Comparison of ENCODE assay signal across 8 cellular contexts in the genomic region with DNA sequence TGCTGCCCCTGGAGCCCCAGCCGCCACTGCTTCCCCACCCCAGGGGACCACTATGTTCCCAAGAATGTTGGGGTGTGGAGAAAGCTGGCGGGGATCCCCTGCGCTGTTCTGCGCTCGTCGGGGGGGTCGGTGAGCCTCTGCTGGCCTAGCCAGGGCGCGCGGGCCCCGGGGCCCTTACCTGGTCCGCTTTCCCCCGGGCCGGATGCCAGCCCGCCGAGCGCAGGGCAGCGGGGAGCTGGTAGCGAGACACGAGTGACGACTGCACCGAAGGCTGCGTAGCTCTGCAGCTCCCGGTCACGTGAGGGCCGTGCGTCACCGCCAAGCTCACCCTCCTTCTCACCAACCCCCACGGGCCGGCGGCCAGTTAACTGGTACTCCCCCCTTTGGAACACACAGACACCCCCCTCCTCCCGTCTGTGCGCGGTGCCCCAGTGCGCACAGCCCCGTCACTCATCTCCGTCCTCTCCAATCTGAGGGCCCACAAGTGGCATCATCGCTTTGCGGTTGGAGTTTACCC. TPM values are rescaled to one million over a fixed set of nuclear protein-coding genes. Genes with fewer than 3 reads are reported as not detected.
DNase-seq lines count a peak whose midpoint lies in the region; ATAC-seq and TF ChIP-seq lines count a peak whose summit lies in the region.

A gene (minus strand): TSS at position 254 of the 517 bp plus-strand sequence. CDS start 897 bp downstream, outside the sequence.

- no peak within 1 kb of the TSS for H4K8ac ChIP-seq in H9 (replicated peaks; ENCODE audit: insufficient read length, low read depth, low read length)

- no peak within 1 kb of the TSS for H3K56ac ChIP-seq in H9 (ENCODE audit: insufficient read length, low read depth, low read length)

- no peaks in the 10 kb centered on the region for H4K20me1 ChIP-seq in H9 (ENCODE audit: control insufficient read depth, insufficient read depth, insufficient read length)

- H3K27me3 Mint-ChIP-seq in H9 (ENCODE audit: low read depth) = peaks cover 5% of the 10 kb centered on the region; the same call in 1 of the 2 replicates

- ATAC-seq in body of pancreas (peak; percentile 88), HG02840 (IDR thresholded peaks at IDR 0.05; ENCODE audit: low FRiP score, unreplicated experiment) (no peak), GM19035 (IDR thresholded peaks at IDR 0.05; ENCODE audit: unreplicated experiment) (no peak)
- ATAC-seq in stimulated activated naive CD8-positive, alpha-beta T cell treated with anti-CD3 and anti-CD28 coated beads, Interleukin-15, Interleukin-2, amounts not matched to agents 100 U/mL and 50 U/mL, for 24 hours = no peak

- H3K4me2 ChIP-seq in H9 (ENCODE audit: insufficient read depth, insufficient read length, low read length) = peak within 1 kb of the TSS; percentile 58

- H3K14ac ChIP-seq in H9 (ENCODE audit: insufficient read depth, low read length) = peak within 1 kb of the TSS; percentile 75

- peak within 1 kb of the TSS in 1 of 3 experiments; percentile 57; a peak in 4 of 7 replicates for H3K27ac Mint-ChIP-seq in H9

- TF ChIP-seq CTCF in H9 (conservative IDR thresholded peaks at IDR 0.05) = no peak
- TF ChIP-seq CTCF in body of pancreas (IDR thresholded peaks at IDR 0.05) = peak in 1 of 7 experiments; percentile 2

- no peak within 1 kb of the TSS for H3K23ac ChIP-seq in H9 (ENCODE audit: insufficient read length, low read depth, low read length)

- no peak within 1 kb of the TSS; the same call in 1 of the 2 replicates for H3K4ac ChIP-seq in H9 (ENCODE audit: low read depth, low read length)

- H3K27me3 ChIP-seq in H9 (ENCODE audit: insufficient read depth, low read length) (no peaks in the 10 kb centered on the region), body of pancreas (no peaks in the 10 kb centered on the region)

- no peaks in the 10 kb centered on the region for H3K79me1 ChIP-seq in H9 (ENCODE audit: insufficient read depth, low read depth, low read length, poor library complexity, severe bottlenecking)

- H3K9me3 ChIP-seq in H9 (ENCODE audit: control insufficient read depth, low read depth, low read length) = peaks cover 16% of the 10 kb centered on the region
- H3K9me3 ChIP-seq in body of pancreas = no peaks in the 10 kb centered on the region

- H3K4me3 ChIP-seq in body of pancreas = peak within 1 kb of the TSS; percentile 7 to 15

- peaks cover 0 to 11% (median 5%) of the 10 kb centered on the region in 3 experiments; a peak in 5 of 7 replicates for H3K36me3 Mint-ChIP-seq in H9 (ENCODE audit: insufficient read depth in 1 of 3, low read depth in 3 of 3)

- peak; percentile 40 to 74 (median 67) for TF ChIP-seq POLR2A in body of pancreas (IDR thresholded peaks at IDR 0.05)

- peak; percentile 83 for DNase-seq in H9
- peak; percentile 64 for DNase-seq in NCI-H345 treated with DMSO at 0.1 percent for 48 hours (lab: John Stamatoyannopoulos, UW; ENCODE audit: unreplicated experiment)
- peak; percentile 72 to 83 (median 79) for DNase-seq in body of pancreas
- DNase-seq in inferior parietal cortex (ENCODE audit: extremely low spot score) = peak; percentile 62
- peak; percentile 11 for DNase-seq in stimulated activated naive CD8-positive, alpha-beta T cell treated with anti-CD3 and anti-CD28 coated beads, Interleukin-15, Interleukin-2, amounts not matched to agents 100 U/mL and 50 U/mL, for 24 hours
- DNase-seq in hepatic stellate cell (ENCODE audit: low spot score) = no peak

- H3K27ac ChIP-seq in H9 (ENCODE audit: insufficient read length, low read depth, low read length) (no peak within 1 kb of the TSS), body of pancreas (peak within 1 kb of the TSS; percentile 15 to 72 (median 68))

- no peak within 1 kb of the TSS for H3T11ph ChIP-seq in H9 (ENCODE audit: low read length)

- intact Hi-C loops in body of pancreas (cut with DNase I) = no loop called here

- no peak within 1 kb of the TSS for H2AFZ ChIP-seq in H9 (ENCODE audit: low read length)

- H2BK5ac ChIP-seq in H9 (ENCODE audit: insufficient read length, low read length) = no peak within 1 kb of the TSS

- peaks cover 0 to 3% of the 10 kb centered on the region in 2 experiments; a peak in 2 of 4 replicates for H3K4me1 Mint-ChIP-seq in H9

- no peak within 1 kb of the TSS for H4K91ac ChIP-seq in H9 (ENCODE audit: insufficient read length, low read depth, low read length)

- no peak within 1 kb of the TSS for H2BK15ac ChIP-seq in H9 (ENCODE audit: low read depth, low read length)

- no peak within 1 kb of the TSS for H2BK120ac ChIP-seq in H9 (ENCODE audit: low read depth, low read length, poor library complexity, severe bottlenecking)

- peak within 1 kb of the TSS; percentile 65 for H3K9ac ChIP-seq in H9 (ENCODE audit: extremely low read depth, insufficient read length, low read length)

- peaks cover 35 to 57% of the 10 kb centered on the region in 2 experiments for H3K9me3 Mint-ChIP-seq in H9

- H2AK5ac ChIP-seq in H9 (ENCODE audit: insufficient read length, low read length) = no peak within 1 kb of the TSS

- WGBS in H9 (ENCODE audit: extremely low coverage, insufficient read length, low lambda C conversion rate) = no CpG with 5 or more reads among the region's 39 CpGs
- 2 to 6% methylated on average over 5 to 18 of the region's 39 CpGs for WGBS in body of pancreas, 2 donors

- H2BK20ac ChIP-seq in H9 (ENCODE audit: low read depth, low read length, poor library complexity, severe bottlenecking) = no peak within 1 kb of the TSS

- no peak within 1 kb of the TSS for H4K5ac ChIP-seq in H9 (ENCODE audit: insufficient read length, low read depth, low read length)

- no peak within 1 kb of the TSS for H2BK12ac ChIP-seq in H9 (ENCODE audit: insufficient read length, low read depth, low read length)

- H3K4me1 ChIP-seq in H9 (ENCODE audit: insufficient read depth, low read length) = no peaks in the 10 kb centered on the region
- H3K4me1 ChIP-seq in body of pancreas = peaks cover 5% of the 10 kb centered on the region

- H3K23me2 ChIP-seq in H9 (ENCODE audit: insufficient read length, low read depth, low read length, poor library complexity, severe bottlenecking) = no peaks in the 10 kb centered on the region

- no peaks in the 10 kb centered on the region for H3K36me3 ChIP-seq in body of pancreas (replicated peaks in 1 of 2; ENCODE audit: insufficient read depth in 1 of 2, low read depth in 2 of 2)

- peak within 1 kb of the TSS; percentile 76 to 83 for H3K4me3 Mint-ChIP-seq in H9

- H3K18ac ChIP-seq in H9 (ENCODE audit: insufficient read length, low read depth, low read length) = peak within 1 kb of the TSS; percentile 84

- no peaks in the 10 kb centered on the region for H3K79me2 ChIP-seq in H9 (ENCODE audit: insufficient read depth, low read length)

RNA-seq across cellular contexts. Expression of the gene that starts here (rescaled TPM):
- total RNA-seq in H9 (2021) = 48.1 and 51.7 TPM in 2 replicates
- 10 to 100 TPM; 41.5 to 57.4 TPM for total RNA-seq in body of pancreas
